Comparison of ENCODE assay signal across 13 cellular contexts in the genomic region with DNA sequence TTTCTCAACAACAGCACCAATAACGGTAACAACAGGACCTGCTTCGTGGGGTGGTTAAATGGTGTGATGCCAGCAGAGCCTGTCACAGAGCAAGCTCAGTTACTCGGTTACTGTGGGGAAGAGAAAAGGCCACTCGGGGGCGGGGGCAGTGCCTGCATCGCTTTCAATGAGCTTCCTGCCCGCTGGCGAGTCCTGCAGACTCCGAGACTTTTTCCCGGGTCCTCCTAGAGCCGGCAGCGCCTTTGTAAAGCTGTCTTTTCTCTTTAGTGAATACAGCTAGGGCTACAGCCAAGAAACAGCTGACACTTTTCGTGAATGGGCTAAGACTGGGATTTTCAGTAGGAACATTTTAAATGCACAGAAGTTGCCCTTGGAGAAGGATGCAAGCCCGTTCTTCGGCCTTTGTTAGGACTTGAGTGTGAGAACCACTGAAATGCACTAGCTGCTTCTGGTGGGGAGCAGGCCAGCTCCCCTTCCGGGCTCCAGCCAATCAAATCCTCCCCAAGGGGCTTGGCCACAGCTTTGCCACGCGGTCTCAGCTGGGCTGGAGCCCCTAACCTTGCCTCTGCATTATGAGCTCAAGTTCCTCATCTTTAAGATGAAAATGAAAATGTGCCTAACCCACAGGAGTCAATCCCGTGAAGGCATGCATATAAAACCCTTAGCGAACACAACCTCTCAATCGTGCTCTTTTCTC. TPM values are rescaled to one million over a fixed set of nuclear protein-coding genes. Genes with fewer than 3 reads are reported as not detected.
DNase-seq lines count a peak whose midpoint lies in the region; ATAC-seq and TF ChIP-seq lines count a peak whose summit lies in the region.
"Had no signal": no experiment of that assay in that cellular context is flagged by ENCODE, and none has a peak within 500 bp of the region (broad histone marks: within the 10 kb centered on the region; RNA-seq: fewer than 3 reads in every experiment).

No MANE protein-coding gene starts in this region.

- no peak overlapping the region for H3K4me3 Mint-ChIP-seq in activated T-cell treated with anti-CD3 and anti-CD28 coated beads, Interleukin-2, amount 50 U/mL, for 24 hours

- H3K14ac ChIP-seq in neuronal stem cell (ENCODE audit: low read length): no peak overlapping the region

- H3K4me2 ChIP-seq in fibroblast of lung (ENCODE audit: extremely low read depth, insufficient read depth, low read length) (peak overlapping the region; percentile 73), neuronal stem cell (ENCODE audit: insufficient read depth, low read length, poor library complexity, severe bottlenecking) (peak overlapping the region; percentile 50)

- no peak overlapping the region for H4K91ac ChIP-seq in neuronal stem cell (ENCODE audit: low read depth, low read length, poor library complexity)

- H3K4me1 Mint-ChIP-seq in activated T-cell treated with anti-CD3 and anti-CD28 coated beads, Interleukin-2, amount 50 U/mL, for 24 hours (ENCODE audit: low read depth): peaks cover 17% of the 10 kb centered on the region

- no peak for ATAC-seq in GM21423 (IDR thresholded peaks at IDR 0.05; ENCODE audit: unreplicated experiment)
- no peak for ATAC-seq in HG03159 (IDR thresholded peaks at IDR 0.05; ENCODE audit: unreplicated experiment)

- no peaks in the 10 kb centered on the region for H3K79me1 ChIP-seq in neuronal stem cell (ENCODE audit: low read depth, low read length)

- H3K4me1 ChIP-seq in fibroblast of lung (ENCODE audit: control insufficient read depth, extremely low read depth, insufficient read depth, low read length) (peaks cover 3% of the 10 kb centered on the region), neuronal stem cell (ENCODE audit: control insufficient read depth in 2 of 2, insufficient read depth in 1 of 2, low read depth in 1 of 2, low read length in 2 of 2) (peaks cover 25 to 33% of the 10 kb centered on the region in 2 donors)

- no CpG with 5 or more reads among the region's 21 CpGs for WGBS in neuronal stem cell (ENCODE audit: extremely low coverage in 2 of 2, insufficient read length in 2 of 2, insufficient replicate concordance in 1 of 2), 2 donors

- no peak overlapping the region for H3K4ac ChIP-seq in neuronal stem cell (ENCODE audit: low read length)

- H3K79me2 ChIP-seq in fibroblast of lung (ENCODE audit: control insufficient read depth, insufficient read depth, low read length): no peaks in the 10 kb centered on the region

- H3K27me3 Mint-ChIP-seq in activated T-cell treated with anti-CD3 and anti-CD28 coated beads, Interleukin-2, amount 50 U/mL, for 24 hours: peaks cover 38% of the 10 kb centered on the region

- no peak overlapping the region for H2BK5ac ChIP-seq in neuronal stem cell (ENCODE audit: low read length)

- no peak overlapping the region for H3K27ac ChIP-seq in fibroblast of lung (ENCODE audit: insufficient read depth, low read length)
- H3K27ac ChIP-seq in neuronal stem cell (replicated peaks; ENCODE audit: low read length): peak overlapping the region; percentile 48
- H3K27ac ChIP-seq: epithelial cell of prostate had no signal

- TF ChIP-seq CTCF in fibroblast of lung (conservative IDR thresholded peaks at IDR 0.05 in 1 of 2, IDR thresholded peaks at IDR 0.05 in 1 of 2; ENCODE audit: low read depth in 1 of 2, low read length in 2 of 2): no peak

- H2BK12ac ChIP-seq in neuronal stem cell (ENCODE audit: low read length): no peak overlapping the region

- H2BK120ac ChIP-seq in neuronal stem cell (ENCODE audit: low read depth, low read length): no peak overlapping the region

- no peaks in the 10 kb centered on the region for H3K9me3 ChIP-seq in fibroblast of lung (ENCODE audit: control insufficient read depth, insufficient read depth, low read depth, low read length)
- peaks cover 0 to 2% of the 10 kb centered on the region in 2 donors for H3K9me3 ChIP-seq in neuronal stem cell (replicated peaks in 1 of 2; ENCODE audit: control insufficient read depth in 2 of 2, insufficient read depth in 1 of 2, low read depth in 1 of 2, low read length in 2 of 2)

- H3K18ac ChIP-seq in neuronal stem cell (ENCODE audit: low read length): peak overlapping the region; percentile 69

- H3K36me3 ChIP-seq in fibroblast of lung (ENCODE audit: control insufficient read depth, insufficient read depth, low read length) (no peaks in the 10 kb centered on the region), neuronal stem cell (replicated peaks in 1 of 2; ENCODE audit: control insufficient read depth in 2 of 2, insufficient read depth in 2 of 2, low read length in 2 of 2) (no peaks in the 10 kb centered on the region)

- H4K8ac ChIP-seq in neuronal stem cell (ENCODE audit: low read depth, low read length): no peak overlapping the region

- H2AK5ac ChIP-seq in neuronal stem cell (ENCODE audit: low read depth, low read length): no peak overlapping the region

- DNase-seq in C1 segment of cervical spinal cord (lab: John Stamatoyannopoulos, UW) (peak in 12 of 14 donors; percentile 9 to 77 (median 46)), M059J (ENCODE audit: low read depth) (peak; percentile 38), fibroblast of lung (ENCODE audit: low read depth in 2 of 2) (peak; percentile 35), neuronal stem cell (ENCODE audit: low spot score) (no peak), NCI-H774 (lab: John Stamatoyannopoulos, UW) (no peak)
- DNase-seq in activated T-cell treated with anti-CD3 and anti-CD28 coated beads, Interleukin-2, amount 50 U/mL, for 24 hours: no peak
- DNase-seq: DMS79 had no signal

- H3K27ac Mint-ChIP-seq in activated T-cell treated with anti-CD3 and anti-CD28 coated beads, Interleukin-2, amount 50 U/mL, for 24 hours: no peak overlapping the region

- peaks cover 8% of the 10 kb centered on the region for H3K27me3 ChIP-seq in fibroblast of lung (ENCODE audit: control insufficient read depth, insufficient read depth, low read length)
- peaks cover 0 to 19% (median 14%) of the 10 kb centered on the region in 3 experiments for H3K27me3 ChIP-seq in neuronal stem cell (ENCODE audit: control insufficient read depth in 3 of 3, insufficient read depth in 3 of 3, low read depth in 1 of 3, low read length in 3 of 3)

- no peak overlapping the region for H3K23ac ChIP-seq in neuronal stem cell (ENCODE audit: low read depth, low read length, poor library complexity)

- H3K9ac ChIP-seq in fibroblast of lung (ENCODE audit: insufficient read depth, low read length): no peak overlapping the region
- H3K9ac ChIP-seq in neuronal stem cell (ENCODE audit: low read depth, low read length, poor library complexity): peak overlapping the region; percentile 4

- H3K4me3 ChIP-seq in fibroblast of lung (replicated peaks in 1 of 4; ENCODE audit: control extremely low read depth in 1 of 4, insufficient read depth in 1 of 4, low read depth in 3 of 4, low read length in 4 of 4) (peak overlapping the region in 1 of 4 experiments; percentile 1), neuronal stem cell (ENCODE audit: low read length in 2 of 2) (peak overlapping the region in 1 of 2 donors; percentile 32)
- H3K4me3 ChIP-seq: lung had no signal

- no peaks in the 10 kb centered on the region for H3K36me3 Mint-ChIP-seq in activated T-cell treated with anti-CD3 and anti-CD28 coated beads, Interleukin-2, amount 50 U/mL, for 24 hours (ENCODE audit: low read depth)

- H3K9me3 Mint-ChIP-seq in activated T-cell treated with anti-CD3 and anti-CD28 coated beads, Interleukin-2, amount 50 U/mL, for 24 hours: no peaks in the 10 kb centered on the region

- no peaks in the 10 kb centered on the region for H4K20me1 ChIP-seq in fibroblast of lung (ENCODE audit: control insufficient read depth, extremely low read depth, insufficient read depth, low read length)

- H2AFZ ChIP-seq in fibroblast of lung (ENCODE audit: low read length) (peak overlapping the region; percentile 69), neuronal stem cell (ENCODE audit: low read length) (peak overlapping the region; percentile 82)

- H2BK15ac ChIP-seq in neuronal stem cell (ENCODE audit: low read length): peak overlapping the region; percentile 22

RNA-seq across cellular contexts. Expression of gene EFHD2, which starts 23.4 kb away (rescaled TPM):
- 70.7 and 107 TPM in 2 replicates for total RNA-seq in M059J (2014; rRNA removed; shearing (Covaris generic))
- total RNA-seq in fibroblast of lung: 14.1 and 14.9 TPM in 2 replicates
- polyA plus RNA-seq in fibroblast of lung: 23.5 and 33.7 TPM in 2 replicates
- polyA plus RNA-seq in fibroblast of lung (2012): 34.1 and 51.5 TPM in 2 replicates
- 11.6 and 16.3 TPM in 2 replicates for polyA minus RNA-seq in fibroblast of lung (ENCODE audit: low replicate concordance)
- polyA plus RNA-seq in neuronal stem cell (2013, experiment 1 of 2): 12.5 TPM
- polyA plus RNA-seq in neuronal stem cell (2013, experiment 2 of 2): 12.8 TPM

RNA-seq across cellular contexts. Expression of gene CTRC, which starts 52.0 kb away (rescaled TPM):
- total RNA-seq in M059J (2014; rRNA removed; shearing (Covaris generic)): 0.15 TPM in 1 of 2 replicates, not detected in the other
- not detected in 2 replicates for total RNA-seq in fibroblast of lung
- not detected in 2 replicates for polyA plus RNA-seq in fibroblast of lung
- polyA plus RNA-seq in fibroblast of lung (2012): not detected in 2 replicates
- not detected in 2 replicates for polyA minus RNA-seq in fibroblast of lung (ENCODE audit: low replicate concordance)
- polyA plus RNA-seq in neuronal stem cell (2013, experiment 1 of 2): 0.21 TPM
- polyA plus RNA-seq in neuronal stem cell (2013, experiment 2 of 2): not detected
- total RNA-seq: NCI-H460, urinary bladder had no signal

Comparison
In these comparisons a context has a peak if more than half of its experiments do, and no peak if none do; other contexts are left out.
1. DNase-seq: peak in C1 segment of cervical spinal cord (12 of 14), M059J (single experiment) and fibroblast of lung (2 of 2); none in neuronal stem cell (single experiment), activated T-cell treated with anti-CD3 and anti-CD28 coated beads, Interleukin-2, amount 50 U/mL, for 24 hours (single experiment) and NCI-H774 (single experiment).